8 cellular contexts compared by ENCODE assay signal in genomic region chr3:16265455-16265786, GRCh38.
DNase-seq lines count a peak whose midpoint lies in the region; ATAC-seq lines count a peak whose summit lies in the region.

No MANE protein-coding gene starts in this region.

- H3K36me3 ChIP-seq in HUES6 (ENCODE audit: control insufficient read depth, insufficient read depth, low read length), result peaks cover 19% of the 10 kb centered on the region

- H3K4me3 Mint-ChIP-seq in activated naive CD8-positive, alpha-beta T cell, result peak overlapping the region; percentile 99
- H3K4me3 Mint-ChIP-seq in stimulated activated naive B cell treated with anti-CD40 and anti-IgM and Interleukin-4, amounts not matched to agents 10 μg/mL and 1 μg/mL and 100 μg/mL, for 72 hours, result peak overlapping the region; percentile 96 to 97

- H3K27ac ChIP-seq in HUES6 (ENCODE audit: low read depth, low read length), result peak overlapping the region; percentile 74

- no peaks in the 10 kb centered on the region for H3K9me3 Mint-ChIP-seq in activated naive CD8-positive, alpha-beta T cell (ENCODE audit: low read depth)
- H3K9me3 Mint-ChIP-seq in stimulated activated naive B cell treated with anti-CD40 and anti-IgM and Interleukin-4, amounts not matched to agents 10 μg/mL and 1 μg/mL and 100 μg/mL, for 72 hours, result no peaks in the 10 kb centered on the region

- peak overlapping the region; percentile 89 for H3K9ac ChIP-seq in HUES6 (ENCODE audit: low read length)

- peak overlapping the region; percentile 88 for H3K4me3 ChIP-seq in HUES6 (ENCODE audit: low read depth, low read length)
- H3K4me3 ChIP-seq in iPS-18c (ENCODE audit: insufficient read depth, low read depth, low read length), result peak overlapping the region; percentile 97

- peaks cover 33% of the 10 kb centered on the region for H3K4me1 Mint-ChIP-seq in activated naive CD8-positive, alpha-beta T cell (ENCODE audit: low read depth)
- peaks cover 10 to 28% of the 10 kb centered on the region in 2 donors for H3K4me1 Mint-ChIP-seq in stimulated activated naive B cell treated with anti-CD40 and anti-IgM and Interleukin-4, amounts not matched to agents 10 μg/mL and 1 μg/mL and 100 μg/mL, for 72 hours

- no peaks in the 10 kb centered on the region for H3K36me3 Mint-ChIP-seq in activated naive CD8-positive, alpha-beta T cell
- peaks cover 3 to 13% of the 10 kb centered on the region in 2 donors for H3K36me3 Mint-ChIP-seq in stimulated activated naive B cell treated with anti-CD40 and anti-IgM and Interleukin-4, amounts not matched to agents 10 μg/mL and 1 μg/mL and 100 μg/mL, for 72 hours

- no peaks in the 10 kb centered on the region for H3K27me3 Mint-ChIP-seq in activated naive CD8-positive, alpha-beta T cell
- no peaks in the 10 kb centered on the region for H3K27me3 Mint-ChIP-seq in stimulated activated naive B cell treated with anti-CD40 and anti-IgM and Interleukin-4, amounts not matched to agents 10 μg/mL and 1 μg/mL and 100 μg/mL, for 72 hours

- H3K27me3 ChIP-seq in HUES6 (ENCODE audit: control insufficient read depth, insufficient read depth, low read length), result no peaks in the 10 kb centered on the region

- H3K9me3 ChIP-seq in HUES6 (ENCODE audit: control insufficient read depth, insufficient read depth, low read depth, low read length) (no peaks in the 10 kb centered on the region), iPS-18c (ENCODE audit: control insufficient read depth, insufficient read depth, low read length) (no peaks in the 10 kb centered on the region)

- no peak for ATAC-seq in stimulated activated naive B cell treated with anti-CD40 and anti-IgM and Interleukin-4, amounts not matched to agents 10 μg/mL and 1 μg/mL and 100 μg/mL, for 72 hours (replicated peaks)
- ATAC-seq in HG03139 (IDR thresholded peaks at IDR 0.05; ENCODE audit: unreplicated experiment) (no peak), GM19463 (IDR thresholded peaks at IDR 0.05; ENCODE audit: unreplicated experiment) (no peak), GM18498 (IDR thresholded peaks at IDR 0.05; ENCODE audit: unreplicated experiment) (no peak)

- peak overlapping the region; percentile 100 for H3K27ac Mint-ChIP-seq in activated naive CD8-positive, alpha-beta T cell
- H3K27ac Mint-ChIP-seq in stimulated activated naive B cell treated with anti-CD40 and anti-IgM and Interleukin-4, amounts not matched to agents 10 μg/mL and 1 μg/mL and 100 μg/mL, for 72 hours, result peak overlapping the region; percentile 99

- H3K4me1 ChIP-seq in HUES6 (ENCODE audit: control insufficient read depth, insufficient read depth, low read length), result peaks cover 5% of the 10 kb centered on the region

- no peak for DNase-seq in stimulated activated naive B cell treated with anti-CD40 and anti-IgM and Interleukin-4, amounts not matched to agents 10 μg/mL and 1 μg/mL and 100 μg/mL, for 72 hours
- no peak for DNase-seq in NK-92 (lab: John Stamatoyannopoulos, UW; ENCODE audit: unreplicated experiment)
